38 cellular contexts compared by ENCODE assay signal in genomic region chr19:55366790-55367189, GRCh38. TPM values are rescaled to one million over a fixed set of nuclear protein-coding genes. Genes with fewer than 3 reads are reported as not detected.
"Had no signal": no experiment of that assay in that cellular context is flagged by ENCODE, and none has a peak within 500 bp of the region (broad histone marks: within the 10 kb centered on the region; RNA-seq: fewer than 3 reads in every experiment).

No MANE protein-coding gene starts in this region.

- ATAC-seq: activated CD8-positive, alpha-beta T cell treated with anti-CD3 and anti-CD28 coated beads for 36 hours; activated naive CD4-positive, alpha-beta T cell treated with anti-CD3 and anti-CD28 coated beads, Interleukin-2, amount 50 U/mL, for 72 hours; activated T-cell treated with anti-CD3 and anti-CD28 coated beads, Interleukin-2, amount 50 U/mL, for 4 hours; activated T-cell treated with anti-CD3 and anti-CD28 coated beads, Interleukin-2, amount 50 U/mL, for 72 hours; activated T-helper 17 cell treated with anti-CD3 and anti-CD28 coated beads, Interleukin-2, amount 50 U/mL, for 72 hours had no signal

- H3K9me3 Mint-ChIP-seq: activated B cell treated with CpG ODN at 0.5 μM for 24 hours; activated CD4-positive, alpha-beta memory T cell treated with anti-CD3 and anti-CD28 coated beads for 36 hours; activated CD4-positive, alpha-beta T cell treated with anti-CD3 and anti-CD28 coated beads, Interleukin-2, amount 10 ng/mL, durations not matched to agents 24 days and 14 days; activated CD8-positive, alpha-beta T cell treated with anti-CD3 and anti-CD28 coated beads for 36 hours; activated naive CD4-positive, alpha-beta T cell treated with anti-CD3 and anti-CD28 coated beads for 36 hours; activated naive CD4-positive, alpha-beta T cell treated with anti-CD3 and anti-CD28 coated beads, Interleukin-2, amount 50 U/mL, for 72 hours; activated naive CD8-positive, alpha-beta T cell treated with anti-CD3 and anti-CD28 coated beads for 36 hours; activated T-cell treated with anti-CD3 and anti-CD28 coated beads, Interleukin-2, amount 50 U/mL, for 4 hours; activated T-cell treated with anti-CD3 and anti-CD28 coated beads, Interleukin-2, amount 50 U/mL, for 72 hours; activated T-helper 1 cell treated with anti-CD3 and anti-CD28 coated beads, Interleukin-12 subunit alpha, Interleukin-12 subunit beta, Interleukin-2, Interleukin-4 antibody, amounts not matched to agents 30 ng/mL and 10 ng/mL and 1 ng/mL, durations not matched to agents 14 hours and 24 hours and 36 hours; activated T-helper 17 cell treated with anti-CD3 and anti-CD28 coated beads, Interleukin-2, amount 50 U/mL, for 72 hours; central memory CD8-positive, alpha-beta T cell; T-helper 1 cell treated with Interleukin-12 subunit alpha and Interleukin-12 subunit beta and Interleukin-4 antibody, amounts not matched to agents 30 μg/mL and 1 μg/mL, for 36 hours; T-helper 2 cell treated with Interferon-gamma antibody and Interleukin-4, amounts not matched to agents 5 μg/mL and 100 μg/mL, for 36 hours had no signal

- H3K27ac Mint-ChIP-seq: activated B cell treated with CpG ODN at 0.5 μM for 24 hours; activated CD4-positive, alpha-beta memory T cell treated with anti-CD3 and anti-CD28 coated beads for 36 hours; activated CD4-positive, alpha-beta T cell treated with anti-CD3 and anti-CD28 coated beads, Interleukin-2, amount 10 ng/mL, durations not matched to agents 24 days and 14 days; activated CD8-positive, alpha-beta T cell treated with anti-CD3 and anti-CD28 coated beads for 36 hours; activated naive CD4-positive, alpha-beta T cell treated with anti-CD3 and anti-CD28 coated beads for 36 hours; activated naive CD8-positive, alpha-beta T cell treated with anti-CD3 and anti-CD28 coated beads for 36 hours; activated T-cell treated with anti-CD3 and anti-CD28 coated beads, Interleukin-2, amount 50 U/mL, for 72 hours; activated T-helper 1 cell treated with anti-CD3 and anti-CD28 coated beads, Interleukin-12 subunit alpha, Interleukin-12 subunit beta, Interleukin-2, Interleukin-4 antibody, amounts not matched to agents 30 ng/mL and 10 ng/mL and 1 ng/mL, durations not matched to agents 14 hours and 24 hours and 36 hours; activated T-helper 17 cell treated with anti-CD3 and anti-CD28 coated beads, Interleukin-2, amount 50 U/mL, for 72 hours; T-helper 1 cell treated with Interleukin-12 subunit alpha and Interleukin-12 subunit beta and Interleukin-4 antibody, amounts not matched to agents 30 μg/mL and 1 μg/mL, for 36 hours; T-helper 2 cell treated with Interferon-gamma antibody and Interleukin-4, amounts not matched to agents 5 μg/mL and 100 μg/mL, for 36 hours had no signal

- H3K27ac ChIP-seq: adrenal gland, cardiac muscle cell, VCaP had no signal

- H3K36me3 Mint-ChIP-seq: activated CD4-positive, alpha-beta memory T cell treated with anti-CD3 and anti-CD28 coated beads for 36 hours; activated naive CD4-positive, alpha-beta T cell treated with anti-CD3 and anti-CD28 coated beads, Interleukin-2, amount 50 U/mL, for 72 hours; activated naive CD8-positive, alpha-beta T cell treated with anti-CD3 and anti-CD28 coated beads for 36 hours; brain had no signal

- H3K4me3 Mint-ChIP-seq: activated B cell treated with CpG ODN at 0.5 μM for 24 hours; activated CD4-positive, alpha-beta memory T cell treated with anti-CD3 and anti-CD28 coated beads for 36 hours; activated CD4-positive, alpha-beta T cell treated with anti-CD3 and anti-CD28 coated beads, Interleukin-2, amount 10 ng/mL, durations not matched to agents 24 days and 14 days; activated CD8-positive, alpha-beta T cell treated with anti-CD3 and anti-CD28 coated beads for 36 hours; activated naive CD4-positive, alpha-beta T cell treated with anti-CD3 and anti-CD28 coated beads for 36 hours; activated naive CD8-positive, alpha-beta T cell treated with anti-CD3 and anti-CD28 coated beads for 36 hours; activated T-cell treated with anti-CD3 and anti-CD28 coated beads, Interleukin-2, amount 50 U/mL, for 4 hours; activated T-cell treated with anti-CD3 and anti-CD28 coated beads, Interleukin-2, amount 50 U/mL, for 72 hours; activated T-helper 1 cell treated with anti-CD3 and anti-CD28 coated beads, Interleukin-12 subunit alpha, Interleukin-12 subunit beta, Interleukin-2, Interleukin-4 antibody, amounts not matched to agents 30 ng/mL and 10 ng/mL and 1 ng/mL, durations not matched to agents 14 hours and 24 hours and 36 hours; activated T-helper 17 cell treated with anti-CD3 and anti-CD28 coated beads, Interleukin-2, amount 50 U/mL, for 72 hours; brain; central memory CD8-positive, alpha-beta T cell; T-helper 1 cell treated with Interleukin-12 subunit alpha and Interleukin-12 subunit beta and Interleukin-4 antibody, amounts not matched to agents 30 μg/mL and 1 μg/mL, for 36 hours; T-helper 2 cell treated with Interferon-gamma antibody and Interleukin-4, amounts not matched to agents 5 μg/mL and 100 μg/mL, for 36 hours had no signal

- DNase-seq: activated B cell treated with CpG ODN at 0.5 μM for 24 hours; activated CD4-positive, alpha-beta memory T cell treated with anti-CD3 and anti-CD28 coated beads for 36 hours; activated CD4-positive, alpha-beta T cell treated with anti-CD3 and anti-CD28 coated beads for 4 hours; activated CD4-positive, alpha-beta T cell treated with anti-CD3 and anti-CD28 coated beads, Interleukin-2, amount 10 ng/mL, durations not matched to agents 24 days and 14 days; activated CD4-positive, alpha-beta T cell treated with anti-CD3 and anti-CD28 coated beads, Interleukin-2, amount 50 U/mL, for 1 hour; activated CD4-positive, alpha-beta T cell treated with anti-CD3 and anti-CD28 coated beads, Interleukin-2, amount 50 U/mL, for 4 hours; activated CD4-positive, CD25-positive, alpha-beta regulatory T cell treated with anti-CD3 and anti-CD28 coated beads, Interleukin-2, amount 50 U/mL, for 72 hours; activated CD8-positive, alpha-beta memory T cell treated with anti-CD3 and anti-CD28 coated beads, Interleukin-2, amount 50 U/mL, for 4 hours; activated CD8-positive, alpha-beta T cell treated with anti-CD3 and anti-CD28 coated beads for 36 hours; activated effector memory CD4-positive, alpha-beta T cell treated with anti-CD3 and anti-CD28 coated beads, Interleukin-2, amount 50 U/mL, for 16 hours; activated gamma-delta T cell treated with Interleukin-2 at 50 U/mL for 16 hours; activated naive CD4-positive, alpha-beta T cell; activated naive CD4-positive, alpha-beta T cell treated with anti-CD3 and anti-CD28 coated beads for 36 hours; activated naive CD4-positive, alpha-beta T cell treated with anti-CD3 and anti-CD28 coated beads, Interleukin-2, amount 50 U/mL, for 16 hours; activated naive CD8-positive, alpha-beta T cell treated with anti-CD3 and anti-CD28 coated beads for 36 hours; activated T-cell treated with anti-CD3 and anti-CD28 coated beads for 4 hours; activated T-cell treated with anti-CD3 and anti-CD28 coated beads, Interleukin-2, amount 50 U/mL, for 1 hour; activated T-cell treated with anti-CD3 and anti-CD28 coated beads, Interleukin-2, amount 50 U/mL, for 4 hours; activated T-cell treated with anti-CD3 and anti-CD28 coated beads, Interleukin-2, amount 50 U/mL, for 72 hours; adrenal gland; amniotic stem cell; aorta; caudate nucleus; cerebellar nuclear complex; T-helper 2 cell; T-helper 9 cell had no signal

- H3K36me3 ChIP-seq: adrenal gland, cardiac muscle cell had no signal

- H3K9me3 ChIP-seq: adrenal gland had no signal

- H3K4me3 ChIP-seq: adrenal gland, cardiac muscle cell had no signal

RNA-seq across cellular contexts. Expression of gene IL11, which starts 3.5 kb away (rescaled TPM):
- total RNA-seq: activated B cell treated with CpG ODN at 0.5 μM for 24 hours; activated CD4-positive, alpha-beta T cell treated with anti-CD3 and anti-CD28 coated beads, Interleukin-2, amount 10 ng/mL, durations not matched to agents 24 days and 14 days; activated naive CD4-positive, alpha-beta T cell treated with anti-CD3 and anti-CD28 coated beads for 36 hours; activated naive CD8-positive, alpha-beta T cell treated with anti-CD3 and anti-CD28 coated beads for 36 hours; activated T-helper 1 cell treated with anti-CD3 and anti-CD28 coated beads, Interleukin-12 subunit alpha, Interleukin-12 subunit beta, Interleukin-2, Interleukin-4 antibody, amounts not matched to agents 30 ng/mL and 10 ng/mL and 1 ng/mL, durations not matched to agents 14 hours and 24 hours and 36 hours had no signal
- polyA plus RNA-seq: cardiac muscle cell had no signal

RNA-seq across cellular contexts. Expression of gene GARIN5B, which starts 3.7 kb away (rescaled TPM):
- total RNA-seq: activated B cell treated with CpG ODN at 0.5 μM for 24 hours; activated CD4-positive, alpha-beta memory T cell treated with anti-CD3 and anti-CD28 coated beads for 36 hours; activated CD4-positive, alpha-beta T cell treated with anti-CD3 and anti-CD28 coated beads, Interleukin-2, amount 10 ng/mL, durations not matched to agents 24 days and 14 days; activated CD8-positive, alpha-beta memory T cell treated with anti-CD3 and anti-CD28 coated beads for 36 hours; activated CD8-positive, alpha-beta T cell treated with anti-CD3 and anti-CD28 coated beads for 36 hours; activated naive CD4-positive, alpha-beta T cell treated with anti-CD3 and anti-CD28 coated beads for 36 hours; activated naive CD4-positive, alpha-beta T cell treated with anti-CD3 and anti-CD28 coated beads, Interleukin-2, amount 50 U/mL, for 72 hours; activated naive CD8-positive, alpha-beta T cell treated with anti-CD3 and anti-CD28 coated beads for 36 hours; activated T-cell treated with anti-CD3 and anti-CD28 coated beads, Interleukin-2, amount 50 U/mL, for 4 hours; activated T-helper 17 cell treated with anti-CD3 and anti-CD28 coated beads, Interleukin-2, amount 50 U/mL, for 72 hours; adrenal gland; aorta; bronchial epithelial cell; cardiac muscle cell; chondrocyte had no signal
- polyA plus RNA-seq: adrenal gland, aorta, cardiac muscle cell had no signal

RNA-seq across cellular contexts. Expression of gene TMEM190, which starts 9.8 kb away (rescaled TPM):
- total RNA-seq: activated B cell treated with CpG ODN at 0.5 μM for 24 hours; activated CD4-positive, alpha-beta memory T cell treated with anti-CD3 and anti-CD28 coated beads for 36 hours; activated CD4-positive, alpha-beta T cell treated with anti-CD3 and anti-CD28 coated beads, Interleukin-2, amount 10 ng/mL, durations not matched to agents 24 days and 14 days; activated CD8-positive, alpha-beta memory T cell treated with anti-CD3 and anti-CD28 coated beads for 36 hours; activated CD8-positive, alpha-beta T cell treated with anti-CD3 and anti-CD28 coated beads for 36 hours; activated naive CD4-positive, alpha-beta T cell treated with anti-CD3 and anti-CD28 coated beads for 36 hours; activated naive CD4-positive, alpha-beta T cell treated with anti-CD3 and anti-CD28 coated beads, Interleukin-2, amount 50 U/mL, for 72 hours; activated naive CD8-positive, alpha-beta T cell treated with anti-CD3 and anti-CD28 coated beads for 36 hours; activated T-cell treated with anti-CD3 and anti-CD28 coated beads, Interleukin-2, amount 50 U/mL, for 4 hours; activated T-cell treated with anti-CD3 and anti-CD28 coated beads, Interleukin-2, amount 50 U/mL, for 72 hours; activated T-helper 1 cell treated with anti-CD3 and anti-CD28 coated beads, Interleukin-12 subunit alpha, Interleukin-12 subunit beta, Interleukin-2, Interleukin-4 antibody, amounts not matched to agents 30 ng/mL and 10 ng/mL and 1 ng/mL, durations not matched to agents 14 hours and 24 hours and 36 hours; activated T-helper 17 cell treated with anti-CD3 and anti-CD28 coated beads, Interleukin-2, amount 50 U/mL, for 72 hours; aorta; bronchial epithelial cell; cardiac muscle cell had no signal
- polyA plus RNA-seq: aorta had no signal

RNA-seq across cellular contexts. Expression of gene COX6B2, which starts 12.3 kb away (rescaled TPM):
- total RNA-seq: activated B cell treated with CpG ODN at 0.5 μM for 24 hours; activated CD8-positive, alpha-beta memory T cell treated with anti-CD3 and anti-CD28 coated beads for 36 hours; activated CD8-positive, alpha-beta T cell treated with anti-CD3 and anti-CD28 coated beads for 36 hours; activated naive CD8-positive, alpha-beta T cell treated with anti-CD3 and anti-CD28 coated beads for 36 hours; activated T-cell treated with anti-CD3 and anti-CD28 coated beads, Interleukin-2, amount 50 U/mL, for 4 hours; cardiac muscle cell had no signal
- polyA plus RNA-seq: adrenal gland, aorta had no signal

RNA-seq across cellular contexts. Expression of gene TMEM238, which starts 17.3 kb away (rescaled TPM):
- polyA plus RNA-seq: aorta had no signal
